19 cellular contexts compared by ENCODE assay signal in genomic region chr17:51709867-51710266, GRCh38.
A peak's percentile ranks its signal among the peaks of the same experiment; 100 is the strongest.
DNase-seq lines count a peak whose midpoint lies in the region; ATAC-seq and TF ChIP-seq lines count a peak whose summit lies in the region.
"Had no signal": no experiment of that assay in that cellular context is flagged by ENCODE, and none has a peak within 500 bp of the region (broad histone marks: within the 10 kb centered on the region; RNA-seq: fewer than 3 reads in every experiment).

No MANE protein-coding gene starts in this region.

- BruUV-seq in PC-3 (replicated peaks; lab: Mats Ljungman, UMichigan) (no TSS peak), OCI-LY7 (replicated peaks; lab: Mats Ljungman, UMichigan) (no TSS peak)

- H3K9me3 ChIP-seq in DND-41 (ENCODE audit: insufficient read depth, low read length, severe bottlenecking) (no peaks in the 10 kb centered on the region), PC-3 (ENCODE audit: low read length) (no peaks in the 10 kb centered on the region), OCI-LY7 (ENCODE audit: low read length) (no peaks in the 10 kb centered on the region)
- no peaks in the 10 kb centered on the region for H3K9me3 ChIP-seq in CD8-positive, alpha-beta T cell (ENCODE audit: low read length)

- ATAC-seq in DND-41 (ENCODE audit: insufficient read depth, low read depth) (no peak), PC-3 (no peak), omental fat pad (ENCODE audit: low FRiP score) (peak; percentile 76), GM19395 (IDR thresholded peaks at IDR 0.05; ENCODE audit: unreplicated experiment) (no peak)
- ATAC-seq in CD8-positive, alpha-beta T cell, result no peak
- no peak for ATAC-seq in stimulated activated effector memory CD8-positive, alpha-beta T cell treated with anti-CD3 and anti-CD28 coated beads, Interleukin-12 subunit alpha, Interleukin-12 subunit beta, amount 100 ng/mL, for 72 hours

- no peaks in the 10 kb centered on the region for H3F3A ChIP-seq in PC-3 (ENCODE audit: low read length, unreplicated experiment)

- H3K36me3 Mint-ChIP-seq in CD8-positive, alpha-beta T cell, result no peaks in the 10 kb centered on the region
- H3K36me3 Mint-ChIP-seq in stimulated activated effector memory CD8-positive, alpha-beta T cell treated with anti-CD3 and anti-CD28 coated beads, Interleukin-12 subunit alpha, Interleukin-12 subunit beta, amount 100 ng/mL, for 72 hours, result no peaks in the 10 kb centered on the region
- H3K36me3 Mint-ChIP-seq: CD14-positive monocyte had no signal

- no peaks in the 10 kb centered on the region for H3K27me3 ChIP-seq in DND-41 (ENCODE audit: insufficient read depth, low read length, poor library complexity)
- H3K27me3 ChIP-seq in PC-3 (ENCODE audit: low read length), result peaks cover 34% of the 10 kb centered on the region
- H3K27me3 ChIP-seq in CD8-positive, alpha-beta T cell (ENCODE audit: insufficient read depth, low read length), result no peaks in the 10 kb centered on the region

- no peaks in the 10 kb centered on the region for H3K4me1 Mint-ChIP-seq in CD8-positive, alpha-beta T cell (ENCODE audit: low read depth)
- H3K4me1 Mint-ChIP-seq in stimulated activated effector memory CD8-positive, alpha-beta T cell treated with anti-CD3 and anti-CD28 coated beads, Interleukin-12 subunit alpha, Interleukin-12 subunit beta, amount 100 ng/mL, for 72 hours, result no peaks in the 10 kb centered on the region
- H3K4me1 Mint-ChIP-seq: CD14-positive monocyte had no signal

- peaks cover 23% of the 10 kb centered on the region for H3K27me3 Mint-ChIP-seq in CD8-positive, alpha-beta T cell (ENCODE audit: low read depth)

- DNase-seq in DND-41, result no peak
- DNase-seq in PC-3, result no peak
- DNase-seq in fibroblast of the conjunctiva (ENCODE audit: low read depth), result peak; percentile 13
- no peak for DNase-seq in omental fat pad (ENCODE audit: low spot score)
- no peak for DNase-seq in OCI-LY7 (ENCODE audit: low spot score)
- DNase-seq in CD8-positive, alpha-beta T cell, result no peak
- no peak for DNase-seq in stimulated activated effector memory CD8-positive, alpha-beta T cell treated with anti-CD3 and anti-CD28 coated beads, Interleukin-12 subunit alpha, Interleukin-12 subunit beta, amount 100 ng/mL, for 72 hours (ENCODE audit: low spot score in 2 of 2)
- DNase-seq: ACHN, DMS79 treated with DMSO at 0.1 percent for 48 hours, H7, HFFc6, KG1, MV-4-11, NCI-H1417, NCI-H187, NCI-H226, NCI-H524 had no signal

- H3K4me1 ChIP-seq in DND-41 (ENCODE audit: insufficient read depth, low read length) (peaks cover 62% of the 10 kb centered on the region), PC-3 (ENCODE audit: insufficient read depth, low read length) (0 out of 2 replicates have a peak, but pooled peaks cover 8% of the 10 kb centered on the region), OCI-LY7 (ENCODE audit: insufficient read depth, low read length, poor library complexity, severe bottlenecking) (no peaks in the 10 kb centered on the region)
- no peaks in the 10 kb centered on the region for H3K4me1 ChIP-seq in CD8-positive, alpha-beta T cell (ENCODE audit: insufficient read depth, low read length)

- intact Hi-C loops in PC-3 (cut with micrococcal nuclease), result no loop called here
- intact Hi-C loops in OCI-LY7 (cut with micrococcal nuclease; ENCODE audit: unreplicated experiment), result no loop called here
- intact Hi-C loops in CD8-positive, alpha-beta T cell (cut with DNase I, micrococcal nuclease), result no loop called here

- H3K36me3 ChIP-seq in DND-41 (ENCODE audit: insufficient read depth, low read length) (no peaks in the 10 kb centered on the region), PC-3 (ENCODE audit: low read depth, low read length) (no peaks in the 10 kb centered on the region), OCI-LY7 (ENCODE audit: insufficient read depth, low read length) (no peaks in the 10 kb centered on the region)
- H3K36me3 ChIP-seq in CD8-positive, alpha-beta T cell (ENCODE audit: insufficient read depth, low read length), result no peaks in the 10 kb centered on the region

- no peaks in the 10 kb centered on the region for H3K9me3 Mint-ChIP-seq in CD8-positive, alpha-beta T cell
- H3K9me3 Mint-ChIP-seq in stimulated activated effector memory CD8-positive, alpha-beta T cell treated with anti-CD3 and anti-CD28 coated beads, Interleukin-12 subunit alpha, Interleukin-12 subunit beta, amount 100 ng/mL, for 72 hours, result no peaks in the 10 kb centered on the region

- POLR2A ChIA-PET in PC-3 (lab: Charles Lee; ENCODE audit: unreplicated experiment), result no interaction called here
- POLR2A ChIA-PET in OCI-LY7 (lab: Charles Lee), result no interaction called here
- POLR2A ChIA-PET in CD8-positive, alpha-beta T cell (lab: Charles Lee), result no interaction called here

- H4K20me1 ChIP-seq in DND-41 (ENCODE audit: insufficient read depth, low read length), result no peaks in the 10 kb centered on the region
- H4K20me1 ChIP-seq in PC-3 (ENCODE audit: low read length), result no peaks in the 10 kb centered on the region
- no peaks in the 10 kb centered on the region for H4K20me1 ChIP-seq in OCI-LY7 (ENCODE audit: insufficient read depth, low read length)

- peak overlapping the region; percentile 20 for H3K4me2 ChIP-seq in DND-41 (ENCODE audit: insufficient read depth, low read length)
- 0 out of 2 replicates have a peak overlapping the region, but pooled peaks have one; percentile 5 for H3K4me2 ChIP-seq in PC-3 (ENCODE audit: low read length)
- no peak overlapping the region for H3K4me2 ChIP-seq in OCI-LY7 (ENCODE audit: low read length)

- H3K79me2 ChIP-seq in DND-41 (ENCODE audit: insufficient read depth, low read length), result no peaks in the 10 kb centered on the region
- H3K79me2 ChIP-seq in PC-3 (ENCODE audit: low read length), result no peaks in the 10 kb centered on the region
- H3K79me2 ChIP-seq in OCI-LY7 (ENCODE audit: insufficient read depth, low read depth, low read length), result no peaks in the 10 kb centered on the region

- CTCF ChIA-PET in PC-3 (lab: Charles Lee) (no interaction called here), OCI-LY7 (lab: Charles Lee; ENCODE audit: unreplicated experiment) (no interaction called here)
- CTCF ChIA-PET in CD8-positive, alpha-beta T cell (lab: Charles Lee), result no interaction called here

- TF ChIP-seq CTCF in DND-41 (IDR thresholded peaks at IDR 0.05; ENCODE audit: borderline replicate concordance, extremely low read depth, low read length, poor library complexity, severe bottlenecking) (no peak), PC-3 (conservative IDR thresholded peaks at IDR 0.05; ENCODE audit: low read depth, low read length) (no peak), omental fat pad (IDR thresholded peaks at IDR 0.05) (no peak), OCI-LY7 (conservative IDR thresholded peaks at IDR 0.05; ENCODE audit: low read length) (no peak)
- no peak for TF ChIP-seq CTCF in CD8-positive, alpha-beta T cell (IDR thresholded peaks at IDR 0.05)

- no peaks in the 10 kb centered on the region for H3K9me2 ChIP-seq in PC-3 (replicated peaks; ENCODE audit: low read length)
- H3K9me2 ChIP-seq in OCI-LY7 (ENCODE audit: insufficient read depth, low read length), result no peaks in the 10 kb centered on the region

- H3K9ac ChIP-seq in DND-41 (ENCODE audit: low read depth, low read length), result peak overlapping the region; percentile 20
- H3K9ac ChIP-seq in PC-3 (ENCODE audit: low read length), result no peak overlapping the region

- H2AFZ ChIP-seq in DND-41 (ENCODE audit: low read depth, low read length), result no peak overlapping the region
- H2AFZ ChIP-seq in PC-3 (ENCODE audit: low read length), result no peak overlapping the region
- no peak overlapping the region for H2AFZ ChIP-seq in OCI-LY7 (ENCODE audit: low read length)

- H3K27ac ChIP-seq in DND-41 (ENCODE audit: low read length) (peak overlapping the region; percentile 75), PC-3 (ENCODE audit: low read length) (no peak overlapping the region), OCI-LY7 (ENCODE audit: low read depth, low read length, poor library complexity, severe bottlenecking) (no peak overlapping the region)
- no peak overlapping the region for H3K27ac ChIP-seq in CD8-positive, alpha-beta T cell (ENCODE audit: low read depth, low read length)

- no peak overlapping the region for H3K27ac Mint-ChIP-seq in CD8-positive, alpha-beta T cell
- no peak overlapping the region for H3K27ac Mint-ChIP-seq in stimulated activated effector memory CD8-positive, alpha-beta T cell treated with anti-CD3 and anti-CD28 coated beads, Interleukin-12 subunit alpha, Interleukin-12 subunit beta, amount 100 ng/mL, for 72 hours
- H3K27ac Mint-ChIP-seq: CD14-positive monocyte, HFFc6 had no signal

- no peak overlapping the region for H3K4me3 Mint-ChIP-seq in CD8-positive, alpha-beta T cell
- H3K4me3 Mint-ChIP-seq in stimulated activated effector memory CD8-positive, alpha-beta T cell treated with anti-CD3 and anti-CD28 coated beads, Interleukin-12 subunit alpha, Interleukin-12 subunit beta, amount 100 ng/mL, for 72 hours, result no peak overlapping the region
- H3K4me3 Mint-ChIP-seq: CD14-positive monocyte, HFFc6 had no signal

- H3K4me3 ChIP-seq in DND-41 (ENCODE audit: low read depth in 1 of 2, low read length in 2 of 2) (no peak overlapping the region), PC-3 (ENCODE audit: low read length) (no peak overlapping the region), OCI-LY7 (ENCODE audit: low read depth, low read length, poor library complexity, severe bottlenecking) (no peak overlapping the region)
- no peak overlapping the region for H3K4me3 ChIP-seq in CD8-positive, alpha-beta T cell (ENCODE audit: low read depth, low read length)
